ENCODE assay signal across 8 cellular contexts in genomic region chr5:176541338-176542134, GRCh38. TPM values are rescaled to one million over a fixed set of nuclear protein-coding genes. Genes with fewer than 3 reads are reported as not detected.
DNase-seq lines count a peak whose midpoint lies in the region; ATAC-seq and TF ChIP-seq lines count a peak whose summit lies in the region.

No MANE protein-coding gene starts in this region.

- no peaks in the 10 kb centered on the region for H4K20me1 ChIP-seq in MM.1S (ENCODE audit: insufficient read depth, low read length)

- no peaks in the 10 kb centered on the region for H3K27me3 Mint-ChIP-seq in activated CD4-positive, alpha-beta T cell treated with anti-CD3 and anti-CD28 coated beads for 36 hours
- peaks cover 21% of the 10 kb centered on the region for H3K27me3 Mint-ChIP-seq in endothelial cell (ENCODE audit: unreplicated experiment)
- no peaks in the 10 kb centered on the region for H3K27me3 Mint-ChIP-seq in naive thymus-derived CD8-positive, alpha-beta T cell

- POLR2A ChIA-PET in activated CD4-positive, alpha-beta T cell treated with anti-CD3 and anti-CD28 coated beads for 36 hours (lab: Charles Lee) = interaction anchor here (0.6 kb wide), 2 partner anchors 102 to 536 kb away, joined by 3 read pairs; no protein-coding TSS in a partner anchor
- POLR2A ChIA-PET in naive thymus-derived CD8-positive, alpha-beta T cell (lab: Charles Lee) = interaction anchor here (3.4 to 18.0 kb wide), 5 partner anchors 11 to 153 kb away, joined by 21 to 531 read pairs (median 30); partner anchors contain the start of genes CDHR2, CLTB, FAF2 and HIGD2A

- no peaks in the 10 kb centered on the region for H3K9me3 Mint-ChIP-seq in activated CD4-positive, alpha-beta T cell treated with anti-CD3 and anti-CD28 coated beads for 36 hours (ENCODE audit: low read depth)
- H3K9me3 Mint-ChIP-seq in endothelial cell (ENCODE audit: unreplicated experiment) = no peaks in the 10 kb centered on the region
- no peaks in the 10 kb centered on the region for H3K9me3 Mint-ChIP-seq in naive thymus-derived CD8-positive, alpha-beta T cell

- CTCF ChIA-PET in activated CD4-positive, alpha-beta T cell treated with anti-CD3 and anti-CD28 coated beads for 36 hours (lab: Charles Lee) = interaction anchor here (1.6 kb wide), 1 partner anchor 94 kb away, joined by 5 read pairs; no protein-coding TSS in a partner anchor

- peak overlapping the region; percentile 87 for H3K27ac Mint-ChIP-seq in activated CD4-positive, alpha-beta T cell treated with anti-CD3 and anti-CD28 coated beads for 36 hours
- H3K27ac Mint-ChIP-seq in endothelial cell (ENCODE audit: unreplicated experiment) = peak overlapping the region; percentile 54
- H3K27ac Mint-ChIP-seq in naive thymus-derived CD8-positive, alpha-beta T cell = peak overlapping the region; percentile 95 to 100 (median 98)

- DNase-seq in Daoy (ENCODE audit: low read depth) = peak; percentile 80
- DNase-seq in MM.1S = peak; percentile 68
- peak; percentile 80 for DNase-seq in activated CD4-positive, alpha-beta T cell treated with anti-CD3 and anti-CD28 coated beads for 36 hours
- peak; percentile 61 for DNase-seq in endothelial cell (ENCODE audit: low spot score)
- peak in 9 of 10 donors; percentile 56 to 83 (median 68) for DNase-seq in naive thymus-derived CD8-positive, alpha-beta T cell
- no peak for DNase-seq in vagina (ENCODE audit: extremely low spot score in 2 of 2)
- DNase-seq in mesenteric fat pad (ENCODE audit: low spot score) = no peak
- DNase-seq in posterior vena cava (ENCODE audit: low spot score) = no peak

- H2AFZ ChIP-seq in MM.1S (ENCODE audit: low read length) = peak overlapping the region; percentile 57

- no peaks in the 10 kb centered on the region for H3K36me3 Mint-ChIP-seq in activated CD4-positive, alpha-beta T cell treated with anti-CD3 and anti-CD28 coated beads for 36 hours (ENCODE audit: low read depth)
- peaks cover 4% of the 10 kb centered on the region for H3K36me3 Mint-ChIP-seq in endothelial cell (ENCODE audit: low read depth, unreplicated experiment)
- H3K36me3 Mint-ChIP-seq in naive thymus-derived CD8-positive, alpha-beta T cell = no peaks in the 10 kb centered on the region

- H3K9me2 ChIP-seq in MM.1S (replicated peaks; ENCODE audit: insufficient read depth, low read length) = no peaks in the 10 kb centered on the region

- peak in 1 of 2 donors; percentile 7 for TF ChIP-seq POLR2A in vagina (IDR thresholded peaks at IDR 0.05)

- intact Hi-C loops in activated CD4-positive, alpha-beta T cell treated with anti-CD3 and anti-CD28 coated beads for 36 hours (cut with DNase I, micrococcal nuclease) = loop anchor here (2.0 to 10.0 kb wide), 4 partner anchors 55 to 127 kb away; partner anchors contain the start of genes CLTB (in 1 of the 2), GPRIN1 (in 1 of the 2) and TSPAN17 (in 1 of the 2)
- intact Hi-C loops in vagina (cut with DNase I) (loop anchor here (5.0 kb wide), 1 partner anchor 124 kb away; the partner anchor contains the start of gene CLTB), posterior vena cava (cut with DNase I) (loop anchor here in 1 of 2 donors (10.0 kb wide), 1 partner anchor 127 kb away; the partner anchor contains the start of gene CLTB)

- H3K9me3 ChIP-seq in MM.1S (replicated peaks; ENCODE audit: insufficient read depth, low read length) (no peaks in the 10 kb centered on the region), vagina (no peaks in the 10 kb centered on the region)

- H3K27ac ChIP-seq in MM.1S (ENCODE audit: low read length) = peak overlapping the region; percentile 60; the same call in 1 of the 2 replicates
- H3K27ac ChIP-seq in vagina = peak overlapping the region; percentile 71

- peak overlapping the region; percentile 93 for H3K4me2 ChIP-seq in MM.1S (ENCODE audit: low read depth, low read length)

- H3K4me3 ChIP-seq in MM.1S (ENCODE audit: low read length) = peak overlapping the region; percentile 80; the same call in 1 of the 2 replicates
- H3K4me3 ChIP-seq in vagina = no peak overlapping the region

- H3K27me3 ChIP-seq in MM.1S (replicated peaks; ENCODE audit: insufficient read depth, low read length) (no peaks in the 10 kb centered on the region), vagina (no peaks in the 10 kb centered on the region)

- H3K36me3 ChIP-seq in MM.1S (replicated peaks; ENCODE audit: insufficient read depth, low read length) (no peaks in the 10 kb centered on the region), vagina (no peaks in the 10 kb centered on the region)

- H3K4me1 ChIP-seq in MM.1S (ENCODE audit: low read length) (peaks cover 21% of the 10 kb centered on the region), vagina (peaks cover 37% of the 10 kb centered on the region)

- ATAC-seq in activated CD4-positive, alpha-beta T cell treated with anti-CD3 and anti-CD28 coated beads for 36 hours = peak; percentile 7
- peak; percentile 9 to 12 for ATAC-seq in naive thymus-derived CD8-positive, alpha-beta T cell

- H3K9ac ChIP-seq in MM.1S (ENCODE audit: low read length) = peak overlapping the region; percentile 86; the same call in 1 of the 2 replicates

- H3K79me2 ChIP-seq in MM.1S (ENCODE audit: low read length) = peaks cover 2% of the 10 kb centered on the region; the same call in 1 of the 2 replicates

- peak overlapping the region; percentile 74 for H3K4me3 Mint-ChIP-seq in activated CD4-positive, alpha-beta T cell treated with anti-CD3 and anti-CD28 coated beads for 36 hours
- peak overlapping the region; percentile 87 for H3K4me3 Mint-ChIP-seq in endothelial cell (ENCODE audit: unreplicated experiment)
- H3K4me3 Mint-ChIP-seq in naive thymus-derived CD8-positive, alpha-beta T cell = peak overlapping the region; percentile 86 to 94 (median 91)

- TF ChIP-seq CTCF in MM.1S (IDR thresholded peaks at IDR 0.05; ENCODE audit: low read length) (no peak), endothelial cell (IDR thresholded peaks at IDR 0.05; ENCODE audit: unreplicated experiment) (no peak), vagina (IDR thresholded peaks at IDR 0.05) (no peak)

- peaks cover 61% of the 10 kb centered on the region for H3K4me1 Mint-ChIP-seq in activated CD4-positive, alpha-beta T cell treated with anti-CD3 and anti-CD28 coated beads for 36 hours
- H3K4me1 Mint-ChIP-seq in endothelial cell (ENCODE audit: unreplicated experiment) = peaks cover 40% of the 10 kb centered on the region
- H3K4me1 Mint-ChIP-seq in naive thymus-derived CD8-positive, alpha-beta T cell = peaks cover 47 to 74% (median 70%) of the 10 kb centered on the region in 4 donors

- peaks cover 27% of the 10 kb centered on the region for H3F3A ChIP-seq in MM.1S (ENCODE audit: insufficient read depth, low read length)

RNA-seq across cellular contexts. Expression of gene RNF44, which starts 4.3 kb away (rescaled TPM):
- total RNA-seq in Daoy (2014; rRNA removed; shearing (Covaris generic)) = 9.5 and 10.4 TPM in 2 replicates
- total RNA-seq in activated CD4-positive, alpha-beta T cell treated with anti-CD3 and anti-CD28 coated beads for 36 hours = 10 to 100 TPM; 61.6 to 62.9 TPM
- total RNA-seq in endothelial cell (ENCODE audit: unreplicated experiment) (103 TPM), vagina (24.6 TPM), mesenteric fat pad (23.5 TPM), posterior vena cava (10 to 100 TPM; 16.2 to 16.6 TPM)
- total RNA-seq in naive thymus-derived CD8-positive, alpha-beta T cell = 100 to 1,000 TPM; 271 to 281 TPM
- polyA plus RNA-seq in naive thymus-derived CD8-positive, alpha-beta T cell = 1 to 10 TPM; 1.2 to 4.1 (median 3.2) TPM

RNA-seq across cellular contexts. Expression of gene CDHR2, which starts 7.6 kb away (rescaled TPM):
- 0.36 TPM in 1 of 2 replicates, not detected in the other for total RNA-seq in Daoy (2014; rRNA removed; shearing (Covaris generic))
- total RNA-seq in activated CD4-positive, alpha-beta T cell treated with anti-CD3 and anti-CD28 coated beads for 36 hours = under 1 TPM; 0.37 to 0.61 TPM
- 0.85 TPM for total RNA-seq in endothelial cell (ENCODE audit: unreplicated experiment)
- total RNA-seq in naive thymus-derived CD8-positive, alpha-beta T cell = 1 to 10 TPM; 3.6 to 4.8 TPM
- polyA plus RNA-seq in naive thymus-derived CD8-positive, alpha-beta T cell = under 1 TPM in 1 of 3 donors, not detected in 2; 0.26 TPM
- total RNA-seq in vagina = not detected
- total RNA-seq in mesenteric fat pad = 0.45 TPM
- total RNA-seq in posterior vena cava = under 1 TPM in 1 of 2 donors, not detected in 1; 0.14 TPM

Comparison
In these comparisons a context has a peak if more than half of its experiments do, and no peak if none do; other contexts are left out.
1. DNase-seq: peak in Daoy (single experiment), MM.1S (single experiment), activated CD4-positive, alpha-beta T cell treated with anti-CD3 and anti-CD28 coated beads for 36 hours (single experiment), endothelial cell (single experiment) and naive thymus-derived CD8-positive, alpha-beta T cell (9 of 10); none in vagina (0 of 2), mesenteric fat pad (single experiment) and posterior vena cava (single experiment).
2. Peak in every context shown above with its lines, with median percentiles within 50 percentile points of each other: H3K27ac Mint-ChIP-seq and H3K4me3 Mint-ChIP-seq.